ENCODE assay signal across 2 cellular contexts in genomic region chr6:132537145-132537544, GRCh38.
TF ChIP-seq lines count a peak whose summit lies in the region.

No MANE protein-coding gene starts in this region.

TF ChIP-seq in GM23338, 12 proteins besides CTCF, POLR2A, EP300 and RAD21:
- TF ChIP-seq STAT1 (IDR thresholded peaks at IDR 0.05; ENCODE audit: unreplicated experiment), result no peak
- no peak for TF ChIP-seq NANOG (IDR thresholded peaks at IDR 0.05; ENCODE audit: borderline replicate concordance)
- no peak for TF ChIP-seq POLR2AphosphoS5 (IDR thresholded peaks at IDR 0.05; ENCODE audit: low read depth)

TF ChIP-seq in K562, 482 proteins besides CTCF, POLR2A, EP300 and RAD21:
- TF ChIP-seq PTBP1 (IDR thresholded peaks at IDR 0.05; ENCODE audit: low read depth, low read length) (no peak), NFE2 (IDR thresholded peaks at IDR 0.05; ENCODE audit: low read depth) (peak; percentile 26; the same call in 1 of the 2 replicates), MAFG (tag; conservative IDR thresholded peaks at IDR 0.05) (peak; percentile 37), C11orf30 (IDR thresholded peaks at IDR 0.05; ENCODE audit: low read depth) (peak; percentile 21; the same call in 1 of the 2 replicates)
- TF ChIP-seq, protein P1, sequence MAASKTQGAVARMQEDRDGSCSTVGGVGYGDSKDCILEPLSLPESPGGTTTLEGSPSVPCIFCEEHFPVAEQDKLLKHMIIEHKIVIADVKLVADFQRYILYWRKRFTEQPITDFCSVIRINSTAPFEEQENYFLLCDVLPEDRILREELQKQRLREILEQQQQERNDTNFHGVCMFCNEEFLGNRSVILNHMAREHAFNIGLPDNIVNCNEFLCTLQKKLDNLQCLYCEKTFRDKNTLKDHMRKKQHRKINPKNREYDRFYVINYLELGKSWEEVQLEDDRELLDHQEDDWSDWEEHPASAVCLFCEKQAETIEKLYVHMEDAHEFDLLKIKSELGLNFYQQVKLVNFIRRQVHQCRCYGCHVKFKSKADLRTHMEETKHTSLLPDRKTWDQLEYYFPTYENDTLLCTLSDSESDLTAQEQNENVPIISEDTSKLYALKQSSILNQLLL (CRISPR knock-in tag; IDR thresholded peaks at IDR 0.05; ENCODE audit: borderline replicate concordance), result no peak
